29 cellular contexts compared by ENCODE assay signal in genomic region chr2:12935726-12936125, GRCh38.
"Had no signal": no experiment of that assay in that cellular context is flagged by ENCODE, and none has a peak within 500 bp of the region (broad histone marks: within the 10 kb centered on the region; RNA-seq: fewer than 3 reads in every experiment).

No MANE protein-coding gene starts in this region.

- H3K9me3 Mint-ChIP-seq: activated CD4-positive, alpha-beta memory T cell treated with anti-CD3 and anti-CD28 coated beads, Interleukin-2, amount 10 ng/mL, durations not matched to agents 7 days and 5 days; activated CD4-positive, alpha-beta T cell treated with anti-CD3 and anti-CD28 coated beads, Interleukin-2, amount 10 ng/mL, durations not matched to agents 7 days and 5 days; activated naive CD4-positive, alpha-beta T cell treated with anti-CD3 and anti-CD28 coated beads, Interleukin-2, amount 50 U/mL, for 24 hours; activated naive CD8-positive, alpha-beta T cell treated with anti-CD3 and anti-CD28 coated beads, Interleukin-2, amount 50 U/mL, for 24 hours; activated T-cell treated with anti-CD3 and anti-CD28 coated beads, Interleukin-2, amount 50 U/mL, for 4 hours; activated T-helper 2 cell treated with anti-CD3 and anti-CD28 coated beads, Interferon-gamma antibody, Interleukin-2, Interleukin-4, amounts not matched to agents 10 μg/mL and 5 μg/mL and 100 μg/mL, durations not matched to agents 14 hours and 24 hours and 36 hours; effector memory CD8-positive, alpha-beta T cell; naive thymus-derived CD8-positive, alpha-beta T cell; T-helper 1 cell treated with Interleukin-12 subunit alpha and Interleukin-12 subunit beta and Interleukin-4 antibody, amounts not matched to agents 30 μg/mL and 1 μg/mL, for 36 hours had no signal

- H3K79me2 ChIP-seq: parathyroid adenoma had no signal

- H3K9me3 ChIP-seq: body of pancreas, gastrocnemius medialis, neutrophil, psoas muscle, right atrium auricular region, spleen, transverse colon had no signal

- H3K4me1 Mint-ChIP-seq: activated CD4-positive, alpha-beta memory T cell treated with anti-CD3 and anti-CD28 coated beads, Interleukin-2, amount 10 ng/mL, durations not matched to agents 7 days and 5 days had no signal

- FAIRE-seq: keratinocyte had no signal

- H3K36me3 Mint-ChIP-seq: activated naive CD4-positive, alpha-beta T cell treated with anti-CD3 and anti-CD28 coated beads, Interleukin-2, amount 50 U/mL, for 24 hours; naive thymus-derived CD8-positive, alpha-beta T cell had no signal

- H3K27ac Mint-ChIP-seq: activated CD4-positive, alpha-beta memory T cell treated with anti-CD3 and anti-CD28 coated beads, Interleukin-2, amount 10 ng/mL, durations not matched to agents 7 days and 5 days; activated CD4-positive, alpha-beta T cell treated with anti-CD3 and anti-CD28 coated beads, Interleukin-2, amount 10 ng/mL, durations not matched to agents 7 days and 5 days; activated naive CD4-positive, alpha-beta T cell treated with anti-CD3 and anti-CD28 coated beads, Interleukin-2, amount 50 U/mL, for 24 hours; activated naive CD8-positive, alpha-beta T cell treated with anti-CD3 and anti-CD28 coated beads, Interleukin-2, amount 50 U/mL, for 24 hours; activated T-helper 2 cell treated with anti-CD3 and anti-CD28 coated beads, Interferon-gamma antibody, Interleukin-2, Interleukin-4, amounts not matched to agents 10 μg/mL and 5 μg/mL and 100 μg/mL, durations not matched to agents 14 hours and 24 hours and 36 hours; effector memory CD8-positive, alpha-beta T cell; naive thymus-derived CD8-positive, alpha-beta T cell; T-helper 1 cell treated with Interleukin-12 subunit alpha and Interleukin-12 subunit beta and Interleukin-4 antibody, amounts not matched to agents 30 μg/mL and 1 μg/mL, for 36 hours had no signal

- H3K36me3 ChIP-seq: cardiac muscle cell, gastrocnemius medialis, neutrophil, right atrium auricular region, spleen, transverse colon, WERI-Rb-1 had no signal

- H3K27me3 ChIP-seq: body of pancreas, cardiac muscle cell, gastrocnemius medialis, right atrium auricular region, spleen, transverse colon had no signal

- H2AFZ ChIP-seq: parathyroid adenoma had no signal

- H3K4me3 Mint-ChIP-seq: activated CD4-positive, alpha-beta memory T cell treated with anti-CD3 and anti-CD28 coated beads, Interleukin-2, amount 10 ng/mL, durations not matched to agents 7 days and 5 days; activated CD4-positive, alpha-beta T cell treated with anti-CD3 and anti-CD28 coated beads, Interleukin-2, amount 10 ng/mL, durations not matched to agents 7 days and 5 days; activated naive CD4-positive, alpha-beta T cell treated with anti-CD3 and anti-CD28 coated beads, Interleukin-2, amount 50 U/mL, for 24 hours; activated naive CD8-positive, alpha-beta T cell treated with anti-CD3 and anti-CD28 coated beads, Interleukin-2, amount 50 U/mL, for 24 hours; activated T-cell treated with anti-CD3 and anti-CD28 coated beads, Interleukin-2, amount 50 U/mL, for 4 hours; effector memory CD8-positive, alpha-beta T cell; naive thymus-derived CD8-positive, alpha-beta T cell; T-helper 1 cell treated with Interleukin-12 subunit alpha and Interleukin-12 subunit beta and Interleukin-4 antibody, amounts not matched to agents 30 μg/mL and 1 μg/mL, for 36 hours had no signal

- H3K27ac ChIP-seq: body of pancreas, cardiac muscle cell, gastrocnemius medialis, neutrophil, parathyroid adenoma, psoas muscle, right atrium auricular region, spleen, transverse colon, WERI-Rb-1 had no signal

- H3K4me1 ChIP-seq: body of pancreas, gastrocnemius medialis, parathyroid adenoma, psoas muscle had no signal

- DNase-seq: activated CD4-positive, alpha-beta memory T cell treated with anti-CD3 and anti-CD28 coated beads, Interleukin-2, amount 10 ng/mL, durations not matched to agents 7 days and 5 days; activated CD4-positive, alpha-beta T cell treated with anti-CD3 and anti-CD28 coated beads, Interleukin-2, amount 10 ng/mL, durations not matched to agents 7 days and 5 days; activated CD4-positive, CD25-positive, alpha-beta regulatory T cell treated with anti-CD3 and anti-CD28 coated beads, Interleukin-2, amount 50 U/mL, for 72 hours; activated naive CD8-positive, alpha-beta T cell treated with anti-CD3 and anti-CD28 coated beads, Interleukin-2, amount 50 U/mL, for 24 hours; activated T-cell treated with anti-CD3 and anti-CD28 coated beads, Interleukin-2, amount 50 U/mL, for 4 hours; body of pancreas; cerebellar nuclear complex; cortex of kidney; effector memory CD8-positive, alpha-beta T cell; erythroblast; gastrocnemius medialis; glutamatergic neuron; left cardiac atrium; naive thymus-derived CD8-positive, alpha-beta T cell; psoas muscle; spleen; stimulated activated naive CD4-positive, alpha-beta T cell; SW 1271; T1000; transverse colon; WERI-Rb-1 had no signal

- H3K9ac ChIP-seq: parathyroid adenoma had no signal

- H3K4me3 ChIP-seq: body of pancreas, cardiac muscle cell, gastrocnemius medialis, psoas muscle, right atrium auricular region, spleen, transverse colon had no signal

- H3K27me3 Mint-ChIP-seq: activated naive CD4-positive, alpha-beta T cell treated with anti-CD3 and anti-CD28 coated beads, Interleukin-2, amount 50 U/mL, for 24 hours; effector memory CD8-positive, alpha-beta T cell had no signal
